ENCODE assay signal across 1 cellular context in the genomic region with DNA sequence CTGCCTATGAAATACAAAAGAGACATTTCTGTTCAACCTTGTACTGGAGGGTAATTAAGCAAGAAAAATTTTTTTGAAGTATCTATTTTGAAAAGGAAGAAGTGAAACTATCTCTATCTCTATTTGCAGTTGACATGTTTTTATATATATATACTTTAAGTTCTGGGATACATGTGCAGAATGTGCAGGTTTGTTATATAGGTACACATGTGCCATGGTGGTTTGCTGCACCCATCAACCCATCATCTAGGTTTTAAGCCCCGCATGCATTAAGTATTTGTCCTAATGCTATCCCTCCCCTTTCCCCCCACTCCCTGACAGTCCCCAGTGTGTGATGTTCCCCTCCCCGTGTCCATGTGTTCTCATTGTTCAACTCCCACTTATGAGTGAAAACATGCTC. TPM values are rescaled to one million over a fixed set of nuclear protein-coding genes. Genes with fewer than 3 reads are reported as not detected.
"Had no signal": no experiment of that assay in that cellular context is flagged by ENCODE, and none has a peak within 500 bp of the region (broad histone marks: within the 10 kb centered on the region; RNA-seq: fewer than 3 reads in every experiment).

No MANE protein-coding gene starts in this region.

RNA-seq across cellular contexts. Expression of a gene that starts 28.2 kb away (rescaled TPM):
- polyA plus RNA-seq: naive thymus-derived CD4-positive, alpha-beta T cell had no signal
